In genomic region chr14:93940437-93940836, GRCh38 we compare ENCODE assay signal across 12 cellular contexts. TPM values are rescaled to one million over a fixed set of nuclear protein-coding genes. Genes with fewer than 3 reads are reported as not detected.
DNase-seq lines count a peak whose midpoint lies in the region; ATAC-seq and TF ChIP-seq lines count a peak whose summit lies in the region.
"Had no signal": no experiment of that assay in that cellular context is flagged by ENCODE, and none has a peak within 500 bp of the region (broad histone marks: within the 10 kb centered on the region; RNA-seq: fewer than 3 reads in every experiment).

No MANE protein-coding gene starts in this region.

- DNase-seq in activated T-cell treated with anti-CD3 and anti-CD28 coated beads, Interleukin-2, amount 50 U/mL, for 72 hours: no peak
- DNase-seq in activated T-cell treated with anti-CD3 and anti-CD28 coated beads, Interleukin-2, amount 50 U/mL, for 4 hours: no peak
- DNase-seq in type B pancreatic cell (ENCODE audit: extremely low spot score, unreplicated experiment): no peak
- DNase-seq in HK-2 (ENCODE audit: unreplicated experiment): no peak
- DNase-seq in HuH-7.5 (ENCODE audit: low spot score): no peak
- no peak for DNase-seq in GM10248 (ENCODE audit: extremely low spot score)

- H2AFZ ChIP-seq in SU-DHL-6 (ENCODE audit: low read depth, low read length, severe bottlenecking): no peak overlapping the region

- peaks cover 19% of the 10 kb centered on the region for H3K4me1 Mint-ChIP-seq in activated T-cell treated with anti-CD3 and anti-CD28 coated beads, Interleukin-2, amount 50 U/mL, for 72 hours (ENCODE audit: low read depth)
- peaks cover 8% of the 10 kb centered on the region for H3K4me1 Mint-ChIP-seq in activated T-cell treated with anti-CD3 and anti-CD28 coated beads, Interleukin-2, amount 50 U/mL, for 4 hours (ENCODE audit: low read depth)
- peaks cover 9% of the 10 kb centered on the region for H3K4me1 Mint-ChIP-seq in type B pancreatic cell (ENCODE audit: unreplicated experiment)

- TF ChIP-seq EP300 in gastroesophageal sphincter (IDR thresholded peaks at IDR 0.05): no peak

- no peaks in the 10 kb centered on the region for H4K20me1 ChIP-seq in SU-DHL-6 (ENCODE audit: low read depth, low read length)

- H3K4me3 Mint-ChIP-seq in activated T-cell treated with anti-CD3 and anti-CD28 coated beads, Interleukin-2, amount 50 U/mL, for 72 hours: peak overlapping the region in 1 of 2 donors; percentile 24
- no peak overlapping the region for H3K4me3 Mint-ChIP-seq in activated T-cell treated with anti-CD3 and anti-CD28 coated beads, Interleukin-2, amount 50 U/mL, for 4 hours
- peak overlapping the region; percentile 64 for H3K4me3 Mint-ChIP-seq in type B pancreatic cell
- H3K4me3 Mint-ChIP-seq: memory B cell had no signal

- peaks cover 11% of the 10 kb centered on the region for H3K27me3 Mint-ChIP-seq in activated T-cell treated with anti-CD3 and anti-CD28 coated beads, Interleukin-2, amount 50 U/mL, for 72 hours (ENCODE audit: low read depth)
- H3K27me3 Mint-ChIP-seq in activated T-cell treated with anti-CD3 and anti-CD28 coated beads, Interleukin-2, amount 50 U/mL, for 4 hours (ENCODE audit: low read depth): peaks cover 4% of the 10 kb centered on the region
- H3K27me3 Mint-ChIP-seq in type B pancreatic cell: peaks cover 44% of the 10 kb centered on the region
- H3K27me3 Mint-ChIP-seq: memory B cell had no signal

- H3K9me3 ChIP-seq in SU-DHL-6 (ENCODE audit: insufficient read depth, low read length) (no peaks in the 10 kb centered on the region), gastroesophageal sphincter (no peaks in the 10 kb centered on the region)

- H3K27ac Mint-ChIP-seq in activated T-cell treated with anti-CD3 and anti-CD28 coated beads, Interleukin-2, amount 50 U/mL, for 72 hours: peak overlapping the region; percentile 12
- no peak overlapping the region for H3K27ac Mint-ChIP-seq in type B pancreatic cell
- H3K27ac Mint-ChIP-seq: memory B cell had no signal

- TF ChIP-seq CTCF in SU-DHL-6 (IDR thresholded peaks at IDR 0.05; ENCODE audit: insufficient read depth, low read length, poor library complexity, severe bottlenecking): no peak
- no peak for TF ChIP-seq CTCF in gastroesophageal sphincter (IDR thresholded peaks at IDR 0.05)
- TF ChIP-seq CTCF in type B pancreatic cell (conservative IDR thresholded peaks at IDR 0.05): no peak
- no peak for TF ChIP-seq CTCF in GM10248 (IDR thresholded peaks at IDR 0.05; ENCODE audit: control extremely low read depth, extremely low read depth, low read depth, missing control alignments)

- H3K4me1 ChIP-seq in gastroesophageal sphincter: peaks cover 0 to 72% (median 9%) of the 10 kb centered on the region in 3 donors

- no peaks in the 10 kb centered on the region for H3K9me2 ChIP-seq in SU-DHL-6 (replicated peaks; ENCODE audit: insufficient read depth, low read length)

- peaks cover 4 to 5% of the 10 kb centered on the region in 2 donors for H3K36me3 Mint-ChIP-seq in activated T-cell treated with anti-CD3 and anti-CD28 coated beads, Interleukin-2, amount 50 U/mL, for 72 hours (ENCODE audit: insufficient read depth in 2 of 2)
- no peaks in the 10 kb centered on the region for H3K36me3 Mint-ChIP-seq in activated T-cell treated with anti-CD3 and anti-CD28 coated beads, Interleukin-2, amount 50 U/mL, for 4 hours (ENCODE audit: insufficient read depth)
- H3K36me3 Mint-ChIP-seq in type B pancreatic cell: no peaks in the 10 kb centered on the region
- H3K36me3 Mint-ChIP-seq: memory B cell had no signal

- WGBS in gastroesophageal sphincter (ENCODE audit: low coverage in 1 of 2), 2 donors: 60 to 100% methylated on average over 1 to 3 of the region's 6 CpGs

- no peaks in the 10 kb centered on the region for H3K9me3 Mint-ChIP-seq in activated T-cell treated with anti-CD3 and anti-CD28 coated beads, Interleukin-2, amount 50 U/mL, for 72 hours
- no peaks in the 10 kb centered on the region for H3K9me3 Mint-ChIP-seq in activated T-cell treated with anti-CD3 and anti-CD28 coated beads, Interleukin-2, amount 50 U/mL, for 4 hours
- H3K9me3 Mint-ChIP-seq in type B pancreatic cell: no peaks in the 10 kb centered on the region
- H3K9me3 Mint-ChIP-seq: memory B cell had no signal

- CTCF ChIA-PET in GM10248 (lab: Yijun Ruan, JAX): interaction anchor here (0.7 to 24.2 kb wide), 35 partner anchors 10 to 1237 kb away, joined by 3 to 664 read pairs (median 7); partner anchors contain the start of genes ASB2, CCDC197, DDX24 and IFI27L1

- no peak overlapping the region for H3K4me3 ChIP-seq in SU-DHL-6 (ENCODE audit: insufficient read depth, low read length, poor library complexity, severe bottlenecking)
- no peak overlapping the region for H3K4me3 ChIP-seq in gastroesophageal sphincter

- H3K27ac ChIP-seq in SU-DHL-6 (ENCODE audit: low read depth, low read length) (peak overlapping the region; percentile 69), gastroesophageal sphincter (peak overlapping the region; percentile 4 to 92 (median 80))

- no peaks in the 10 kb centered on the region for H3F3A ChIP-seq in SU-DHL-6 (ENCODE audit: insufficient read depth)

- H3K9ac ChIP-seq in SU-DHL-6 (ENCODE audit: low read length): peak overlapping the region; percentile 29; the same call in 1 of the 2 replicates

- POLR2A ChIA-PET in GM10248 (lab: Yijun Ruan, JAX): interaction anchor here (0.8 to 1.7 kb wide), 4 partner anchors 19 to 59 kb away, joined by 3 to 8 read pairs (median 4); no protein-coding TSS in a partner anchor

- H3K79me2 ChIP-seq in SU-DHL-6 (ENCODE audit: insufficient read depth, low read length): no peaks in the 10 kb centered on the region

- no peak for TF ChIP-seq POLR2A in gastroesophageal sphincter (IDR thresholded peaks at IDR 0.05)

- H3K4me2 ChIP-seq in SU-DHL-6 (ENCODE audit: low read depth, low read length, poor library complexity, severe bottlenecking): no peak overlapping the region

- H3K27me3 ChIP-seq in SU-DHL-6 (ENCODE audit: low read length) (no peaks in the 10 kb centered on the region), gastroesophageal sphincter (peaks cover 9% of the 10 kb centered on the region)

- H3K36me3 ChIP-seq in SU-DHL-6 (ENCODE audit: low read length) (no peaks in the 10 kb centered on the region), gastroesophageal sphincter (peaks cover 0 to 69% of the 10 kb centered on the region in 2 donors)

- ATAC-seq in activated T-cell treated with anti-CD3 and anti-CD28 coated beads, Interleukin-2, amount 50 U/mL, for 72 hours (replicated peaks in 1 of 2): no peak
- ATAC-seq in activated T-cell treated with anti-CD3 and anti-CD28 coated beads, Interleukin-2, amount 50 U/mL, for 4 hours: no peak
- ATAC-seq in gastroesophageal sphincter: no peak

RNA-seq across cellular contexts. Expression of gene FAM181A, which starts 13.3 kb away (rescaled TPM):
- not detected for total RNA-seq in activated T-cell treated with anti-CD3 and anti-CD28 coated beads, Interleukin-2, amount 50 U/mL, for 72 hours
- total RNA-seq in activated T-cell treated with anti-CD3 and anti-CD28 coated beads, Interleukin-2, amount 50 U/mL, for 4 hours: not detected
- total RNA-seq in gastroesophageal sphincter (not detected), type B pancreatic cell (ENCODE audit: low replicate concordance) (1.2 TPM in 1 of 2 replicates, not detected in the other)
- total RNA-seq: dermis blood vessel endothelial cell, osteocyte had no signal

RNA-seq across cellular contexts. Expression of gene ASB2, which starts 35.9 kb away (rescaled TPM):
- total RNA-seq in activated T-cell treated with anti-CD3 and anti-CD28 coated beads, Interleukin-2, amount 50 U/mL, for 72 hours: 10 to 100 TPM; 43.3 to 45.6 TPM
- total RNA-seq in activated T-cell treated with anti-CD3 and anti-CD28 coated beads, Interleukin-2, amount 50 U/mL, for 4 hours: 1 to 10 TPM; 8.2 to 9.9 (median 9.8) TPM
- total RNA-seq in gastroesophageal sphincter (100 to 1,000 TPM; 118 to 208 (median 120) TPM), type B pancreatic cell (ENCODE audit: low replicate concordance) (0.21 and 0.60 TPM in 2 replicates)
- total RNA-seq: dermis blood vessel endothelial cell, temporal lobe had no signal

RNA-seq across cellular contexts. Expression of gene CCDC197, which starts 56.7 kb away (rescaled TPM):
- total RNA-seq in activated T-cell treated with anti-CD3 and anti-CD28 coated beads, Interleukin-2, amount 50 U/mL, for 72 hours: 1 to 10 TPM; 1.6 to 2.2 TPM
- total RNA-seq in activated T-cell treated with anti-CD3 and anti-CD28 coated beads, Interleukin-2, amount 50 U/mL, for 4 hours: under 1 TPM in 1 of 3 donors, not detected in 2; 0.35 TPM
- total RNA-seq in gastroesophageal sphincter: not detected
- not detected in 2 replicates for total RNA-seq in type B pancreatic cell (ENCODE audit: low replicate concordance)
- total RNA-seq: dermis blood vessel endothelial cell, osteocyte, temporal lobe had no signal

Comparison
In these comparisons a context has a peak if more than half of its experiments do, and no peak if none do; other contexts are left out.
1. RNA of gene ASB2, which starts 35.9 kb away (total RNA-seq): 118 to 208 TPM in gastroesophageal sphincter and 43.3 to 45.6 TPM in activated T-cell treated with anti-CD3 and anti-CD28 coated beads, Interleukin-2, amount 50 U/mL, for 72 hours; 8.2 to 9.9 TPM in activated T-cell treated with anti-CD3 and anti-CD28 coated beads, Interleukin-2, amount 50 U/mL, for 4 hours and 0.21 to 0.60 TPM in type B pancreatic cell; every median in the first group is over 4 times any median in the second.